ENCODE assay signal across 29 cellular contexts in genomic region chr12:10705655-10706054, GRCh38. TPM values are rescaled to one million over a fixed set of nuclear protein-coding genes. Genes with fewer than 3 reads are reported as not detected.
A peak's percentile ranks its signal among the peaks of the same experiment; 100 is the strongest.
DNase-seq lines count a peak whose midpoint lies in the region; ATAC-seq, FAIRE-seq and TF ChIP-seq lines count a peak whose summit lies in the region.
"Had no signal": no experiment of that assay in that cellular context is flagged by ENCODE, and none has a peak within 500 bp of the region (broad histone marks: within the 10 kb centered on the region; RNA-seq: fewer than 3 reads in every experiment).

No MANE protein-coding gene starts in this region.

- H2AFZ ChIP-seq in astrocyte (ENCODE audit: low read depth, low read length), result no peak overlapping the region

- H3K27ac Mint-ChIP-seq in astrocyte (ENCODE audit: unreplicated experiment), result no peak overlapping the region
- H3K27ac Mint-ChIP-seq: activated T-helper 1 cell treated with anti-CD3 and anti-CD28 coated beads, Interleukin-12 subunit alpha, Interleukin-12 subunit beta, Interleukin-2, Interleukin-4 antibody, amounts not matched to agents 30 ng/mL and 10 ng/mL and 1 ng/mL, durations not matched to agents 14 hours and 24 hours and 36 hours; brain; IgD-negative memory B cell; stimulated activated naive CD8-positive, alpha-beta T cell treated with anti-CD3 and anti-CD28 coated beads, Interleukin-15, Interleukin-2, amounts not matched to agents 100 ng/mL and 50 ng/mL, for 24 hours had no signal

- intact Hi-C loops in lower lobe of right lung (cut with DNase I), result no loop called here
- intact Hi-C loops in ascending aorta (cut with DNase I), result no loop called here

- no peaks in the 10 kb centered on the region for H3K9me3 ChIP-seq in astrocyte (ENCODE audit: insufficient read depth, low read depth, low read length)
- no peaks in the 10 kb centered on the region for H3K9me3 ChIP-seq in lower lobe of right lung
- no peaks in the 10 kb centered on the region for H3K9me3 ChIP-seq in ascending aorta
- H3K9me3 ChIP-seq: BE2C, colonic mucosa, SJSA1, tibial nerve had no signal

- no peaks in the 10 kb centered on the region for H3K9me3 Mint-ChIP-seq in astrocyte (ENCODE audit: unreplicated experiment)
- H3K9me3 Mint-ChIP-seq: activated T-helper 1 cell treated with anti-CD3 and anti-CD28 coated beads, Interleukin-12 subunit alpha, Interleukin-12 subunit beta, Interleukin-2, Interleukin-4 antibody, amounts not matched to agents 30 ng/mL and 10 ng/mL and 1 ng/mL, durations not matched to agents 14 hours and 24 hours and 36 hours; brain; IgD-negative memory B cell; stimulated activated naive CD8-positive, alpha-beta T cell treated with anti-CD3 and anti-CD28 coated beads, Interleukin-15, Interleukin-2, amounts not matched to agents 100 ng/mL and 50 ng/mL, for 24 hours had no signal

- H3K36me3 ChIP-seq in astrocyte (ENCODE audit: insufficient read depth, low read length) (peaks cover 68% of the 10 kb centered on the region), lower lobe of right lung (peaks cover 95% of the 10 kb centered on the region), ascending aorta (peaks cover 54 to 91% of the 10 kb centered on the region in 2 donors)
- H3K36me3 ChIP-seq: BE2C had no signal

- ATAC-seq in lower lobe of right lung (no peak), GM19328 (IDR thresholded peaks at IDR 0.05; ENCODE audit: unreplicated experiment) (no peak)
- ATAC-seq: foreskin keratinocyte, Panc1 had no signal

- peaks cover 4% of the 10 kb centered on the region for H3K4me1 Mint-ChIP-seq in astrocyte (ENCODE audit: low read depth, unreplicated experiment)
- H3K4me1 Mint-ChIP-seq: brain had no signal

- TF ChIP-seq CTCF in astrocyte (IDR thresholded peaks at IDR 0.05; ENCODE audit: insufficient read depth, low read depth, low read length) (no peak), fibroblast of pulmonary artery (IDR thresholded peaks at IDR 0.05; ENCODE audit: low read length, missing control alignments) (no peak), lower lobe of right lung (IDR thresholded peaks at IDR 0.05) (no peak), ascending aorta (IDR thresholded peaks at IDR 0.05) (no peak)

- DNase-seq in AG08395 (ENCODE audit: low spot score) (peak; percentile 41), astrocyte (ENCODE audit: low read depth) (peak; percentile 52), fibroblast of pulmonary artery (ENCODE audit: low read depth) (peak; percentile 56), lower lobe of right lung (no peak), NAMALWA (ENCODE audit: low spot score) (no peak), ascending aorta (ENCODE audit: low spot score in 2 of 2) (no peak)
- DNase-seq in activated CD4-positive, CD25-positive, alpha-beta regulatory T cell (lab: John Stamatoyannopoulos, UW), result no peak
- DNase-seq: activated CD4-positive, alpha-beta T cell treated with anti-CD3 and anti-CD28 coated beads, Interleukin-2, amount 50 U/mL, for 1 hour; activated naive CD4-positive, alpha-beta T cell treated with anti-CD3 and anti-CD28 coated beads, Interleukin-2, amount 50 U/mL, for 16 hours; BE2C; colonic mucosa; DMS79; foreskin keratinocyte; hypothalamus; islet precursor cell; NCI-H1417 treated with DMSO at 0.1 percent for 48 hours; NCI-H510A treated with DMSO at 0.1 percent for 48 hours; NK-92 treated with Interleukin-12 subunit alpha and Interleukin-12 subunit beta, amount 100 ng/mL, for 24 hours; stimulated activated CD4-positive, alpha-beta T cell treated with anti-CD3 and anti-CD28 coated beads, Interleukin-12 subunit alpha, Interleukin-12 subunit beta, amount 100 ng/mL, for 4 hours had no signal

- no peaks in the 10 kb centered on the region for H3K27me3 Mint-ChIP-seq in astrocyte (ENCODE audit: low read depth, unreplicated experiment)
- H3K27me3 Mint-ChIP-seq: brain; stimulated activated naive CD8-positive, alpha-beta T cell treated with anti-CD3 and anti-CD28 coated beads, Interleukin-15, Interleukin-2, amounts not matched to agents 100 ng/mL and 50 ng/mL, for 24 hours had no signal

- H3K36me3 Mint-ChIP-seq in astrocyte (ENCODE audit: low read depth, unreplicated experiment), result peaks cover 21% of the 10 kb centered on the region

- H3K79me2 ChIP-seq in astrocyte (ENCODE audit: insufficient read depth, low read length), result peaks cover 39% of the 10 kb centered on the region

- H3K4me2 ChIP-seq in astrocyte (ENCODE audit: low read length), result no peak overlapping the region

- H3K27me3 ChIP-seq in astrocyte (ENCODE audit: insufficient read depth, low read length) (no peaks in the 10 kb centered on the region), lower lobe of right lung (ENCODE audit: low read depth) (no peaks in the 10 kb centered on the region), ascending aorta (no peaks in the 10 kb centered on the region)
- H3K27me3 ChIP-seq: colonic mucosa, foreskin keratinocyte, SJSA1, tibial nerve had no signal

- no peak overlapping the region for H3K4me3 ChIP-seq in astrocyte (ENCODE audit: insufficient read depth, low read depth, low read length)
- no peak overlapping the region for H3K4me3 ChIP-seq in fibroblast of pulmonary artery (replicated peaks; ENCODE audit: low read depth, low read length)
- no peak overlapping the region for H3K4me3 ChIP-seq in lower lobe of right lung
- no peak overlapping the region for H3K4me3 ChIP-seq in ascending aorta
- H3K4me3 ChIP-seq: colonic mucosa, lung, SJSA1, tibial nerve had no signal

- H3K9ac ChIP-seq in astrocyte (ENCODE audit: low read length), result no peak overlapping the region

- FAIRE-seq in astrocyte (lab: Jason Lieb, UNC), result no peak

- H3K27ac ChIP-seq in astrocyte (ENCODE audit: low read depth, low read length), result no peak overlapping the region
- H3K27ac ChIP-seq in lower lobe of right lung, result peak overlapping the region; percentile 5
- H3K27ac ChIP-seq in ascending aorta, result no peak overlapping the region
- H3K27ac ChIP-seq: colonic mucosa, foreskin keratinocyte, HL-60, SJSA1 had no signal

- no peaks in the 10 kb centered on the region for H3K4me1 ChIP-seq in astrocyte (ENCODE audit: insufficient read depth, low read length)
- no peaks in the 10 kb centered on the region for H3K4me1 ChIP-seq in lower lobe of right lung
- peaks cover 2 to 10% of the 10 kb centered on the region in 2 donors for H3K4me1 ChIP-seq in ascending aorta
- H3K4me1 ChIP-seq: BE2C, colonic mucosa, foreskin keratinocyte, SJSA1 had no signal

- H4K20me1 ChIP-seq in astrocyte (ENCODE audit: insufficient read depth, low read length), result peaks cover 50% of the 10 kb centered on the region

- H3K4me3 Mint-ChIP-seq in astrocyte (ENCODE audit: unreplicated experiment), result no peak overlapping the region
- H3K4me3 Mint-ChIP-seq: activated T-helper 1 cell treated with anti-CD3 and anti-CD28 coated beads, Interleukin-12 subunit alpha, Interleukin-12 subunit beta, Interleukin-2, Interleukin-4 antibody, amounts not matched to agents 30 ng/mL and 10 ng/mL and 1 ng/mL, durations not matched to agents 14 hours and 24 hours and 36 hours; brain; IgD-negative memory B cell; stimulated activated naive CD8-positive, alpha-beta T cell treated with anti-CD3 and anti-CD28 coated beads, Interleukin-15, Interleukin-2, amounts not matched to agents 100 ng/mL and 50 ng/mL, for 24 hours had no signal

RNA-seq across cellular contexts. Expression of gene YBX3, which starts 17.5 kb away (rescaled TPM):
- total RNA-seq in astrocyte, result 452 and 527 TPM in 2 replicates
- 278 TPM for total RNA-seq in lower lobe of right lung
- total RNA-seq in ascending aorta, result 326 TPM

RNA-seq across cellular contexts. Expression of gene STYK1, which starts 31.8 kb away (rescaled TPM):
- total RNA-seq in astrocyte, result 1.6 and 2.9 TPM in 2 replicates
- 0.53 TPM for total RNA-seq in lower lobe of right lung
- total RNA-seq in ascending aorta, result 0.21 TPM
- total RNA-seq: activated T-helper 1 cell treated with anti-CD3 and anti-CD28 coated beads, Interleukin-12 subunit alpha, Interleukin-12 subunit beta, Interleukin-2, Interleukin-4 antibody, amounts not matched to agents 30 ng/mL and 10 ng/mL and 1 ng/mL, durations not matched to agents 14 hours and 24 hours and 36 hours had no signal

Comparison
In these comparisons a context has a peak if more than half of its experiments do, and no peak if none do; other contexts are left out.
1. DNase-seq: peak in AG08395 (single experiment), astrocyte (single experiment) and fibroblast of pulmonary artery (single experiment); none in lower lobe of right lung (single experiment), activated CD4-positive, CD25-positive, alpha-beta regulatory T cell (0 of 4), NAMALWA (single experiment) and ascending aorta (0 of 2).